ENCODE assay signal across 26 cellular contexts in genomic region chr3:121821421-121822199, GRCh38. TPM values are rescaled to one million over a fixed set of nuclear protein-coding genes. Genes with fewer than 3 reads are reported as not detected.
DNase-seq lines count a peak whose midpoint lies in the region; ATAC-seq and TF ChIP-seq lines count a peak whose summit lies in the region.
"Had no signal": no experiment of that assay in that cellular context is flagged by ENCODE, and none has a peak within 500 bp of the region (broad histone marks: within the 10 kb centered on the region; RNA-seq: fewer than 3 reads in every experiment).

No MANE protein-coding gene starts in this region.

- H3K9ac ChIP-seq in fibroblast of lung (ENCODE audit: insufficient read depth, low read length) = no peak overlapping the region

- H3K4me2 ChIP-seq in fibroblast of lung (ENCODE audit: extremely low read depth, insufficient read depth, low read length) = no peak overlapping the region
- peak overlapping the region; percentile 8 for H3K4me2 ChIP-seq in osteoblast (ENCODE audit: insufficient read depth, low read length)

- H3K36me3 ChIP-seq in fibroblast of lung (ENCODE audit: control insufficient read depth, insufficient read depth, low read length) (no peaks in the 10 kb centered on the region), osteoblast (ENCODE audit: insufficient read depth, low read length) (peaks cover 42% of the 10 kb centered on the region)

- DNase-seq in ELR (ENCODE audit: low read depth) (peak; percentile 2), amniotic epithelial cell (ENCODE audit: low read depth) (peak; percentile 26), fibroblast of lung (ENCODE audit: low read depth in 2 of 2) (peak; percentile 19 to 20), osteoblast (ENCODE audit: insufficient read length, low spot score, missing footprints) (no peak), ecto neural progenitor cell (ENCODE audit: low spot score) (no peak)
- DNase-seq in stimulated activated CD4-positive, alpha-beta T cell treated with anti-CD3 and anti-CD28 coated beads, Interleukin-12 subunit alpha, Interleukin-12 subunit beta, amount 100 ng/mL, for 4 hours = no peak
- DNase-seq: activated CD4-positive, alpha-beta T cell treated with anti-CD3 and anti-CD28 coated beads for 36 hours; activated CD8-positive, alpha-beta memory T cell treated with anti-CD3 and anti-CD28 coated beads, Interleukin-2, amount 50 U/mL, for 48 hours; activated CD8-positive, alpha-beta T cell treated with anti-CD3 and anti-CD28 coated beads for 36 hours; activated naive CD8-positive, alpha-beta T cell treated with anti-CD3 and anti-CD28 coated beads for 36 hours; CD8-positive, alpha-beta memory T cell; cerebellar nuclear complex; DMS 273 treated with DMSO at 0.1 percent for 48 hours; NCI-H146; NCI-H226; SHP77 treated with DMSO at 0.1 percent for 48 hours; sigmoid colon; stimulated activated CD4-positive, alpha-beta T cell treated with anti-CD3 and anti-CD28 coated beads, Interleukin-4, amount 100 ng/mL, for 24 hours; T1000 had no signal

- H4K20me1 ChIP-seq in fibroblast of lung (ENCODE audit: control insufficient read depth, extremely low read depth, insufficient read depth, low read length) = no peaks in the 10 kb centered on the region
- H4K20me1 ChIP-seq in osteoblast (ENCODE audit: insufficient read depth, low read length) = no peaks in the 10 kb centered on the region

- H3K9me3 ChIP-seq in fibroblast of lung (ENCODE audit: control insufficient read depth, insufficient read depth, low read depth, low read length) (no peaks in the 10 kb centered on the region), osteoblast (ENCODE audit: low read depth, low read length) (peaks cover 2% of the 10 kb centered on the region)
- H3K9me3 ChIP-seq: neutrophil, prostate gland had no signal

- H3K4me3 ChIP-seq in fibroblast of lung (replicated peaks in 1 of 4; ENCODE audit: control extremely low read depth in 1 of 4, insufficient read depth in 1 of 4, low read depth in 3 of 4, low read length in 4 of 4) (no peak overlapping the region), osteoblast (ENCODE audit: insufficient read depth, low read length) (no peak overlapping the region)
- H3K4me3 ChIP-seq: left lung, prostate gland, sigmoid colon had no signal

- TF ChIP-seq CTCF in fibroblast of lung (conservative IDR thresholded peaks at IDR 0.05 in 1 of 2, IDR thresholded peaks at IDR 0.05 in 1 of 2; ENCODE audit: low read depth in 1 of 2, low read length in 2 of 2) = no peak
- no peak for TF ChIP-seq CTCF in osteoblast (IDR thresholded peaks at IDR 0.05; ENCODE audit: extremely low read depth, low read depth, low read length)

- H3K27ac ChIP-seq in fibroblast of lung (ENCODE audit: insufficient read depth, low read length) = no peak overlapping the region
- H3K27ac ChIP-seq in osteoblast (ENCODE audit: low read depth, low read length) = no peak overlapping the region
- H3K27ac ChIP-seq: left lung, neutrophil, prostate gland, sigmoid colon, VCaP had no signal

- H3K27me3 ChIP-seq in fibroblast of lung (ENCODE audit: control insufficient read depth, insufficient read depth, low read length) (no peaks in the 10 kb centered on the region), osteoblast (ENCODE audit: insufficient read depth, low read length) (no peaks in the 10 kb centered on the region)
- H3K27me3 ChIP-seq: left lung, neutrophil, sigmoid colon had no signal

- H3K4me1 ChIP-seq in fibroblast of lung (ENCODE audit: control insufficient read depth, extremely low read depth, insufficient read depth, low read length) (no peaks in the 10 kb centered on the region), osteoblast (ENCODE audit: insufficient read depth, low read length) (no peaks in the 10 kb centered on the region)
- H3K4me1 ChIP-seq: left lung, prostate gland, sigmoid colon had no signal

- ATAC-seq in HG03469 (IDR thresholded peaks at IDR 0.05; ENCODE audit: unreplicated experiment) = no peak
- ATAC-seq in HG03108 (IDR thresholded peaks at IDR 0.05; ENCODE audit: unreplicated experiment) = no peak
- ATAC-seq: activated CD4-positive, alpha-beta T cell treated with anti-CD3 and anti-CD28 coated beads for 36 hours; activated CD8-positive, alpha-beta T cell treated with anti-CD3 and anti-CD28 coated beads for 36 hours; HepG2; left lung had no signal

- H2AFZ ChIP-seq in fibroblast of lung (ENCODE audit: low read length) = no peak overlapping the region
- H2AFZ ChIP-seq in osteoblast (ENCODE audit: low read length) = no peak overlapping the region

- H3K79me2 ChIP-seq in fibroblast of lung (ENCODE audit: control insufficient read depth, insufficient read depth, low read length) = no peaks in the 10 kb centered on the region
- peaks cover 3% of the 10 kb centered on the region for H3K79me2 ChIP-seq in osteoblast (ENCODE audit: insufficient read depth, low read length)

RNA-seq across cellular contexts. Expression of gene IQCB1, which starts 13.2 kb away (rescaled TPM):
- total RNA-seq in fibroblast of lung = 13.4 and 19.3 TPM in 2 replicates
- polyA plus RNA-seq in fibroblast of lung = 9.2 and 9.3 TPM in 2 replicates
- 6.0 and 7.4 TPM in 2 replicates for polyA plus RNA-seq in fibroblast of lung (2012)
- polyA minus RNA-seq in fibroblast of lung (ENCODE audit: low replicate concordance) = 2.5 TPM in 1 of 2 replicates, not detected in the other
- 15.9 and 16.2 TPM in 2 replicates for total RNA-seq in osteoblast

RNA-seq across cellular contexts. Expression of gene EAF2, which starts 13.4 kb away (rescaled TPM):
- total RNA-seq in fibroblast of lung = 2.1 and 2.8 TPM in 2 replicates
- polyA plus RNA-seq in fibroblast of lung = 0.52 and 1.2 TPM in 2 replicates
- 0.68 and 1.2 TPM in 2 replicates for polyA plus RNA-seq in fibroblast of lung (2012)
- not detected in 2 replicates for polyA minus RNA-seq in fibroblast of lung (ENCODE audit: low replicate concordance)
- total RNA-seq in osteoblast = 1.2 and 1.4 TPM in 2 replicates

Comparison
In these comparisons a context has a peak if more than half of its experiments do, and no peak if none do; other contexts are left out.
1. DNase-seq: peak in ELR (single experiment), amniotic epithelial cell (single experiment) and fibroblast of lung (2 of 2); none in osteoblast (single experiment), stimulated activated CD4-positive, alpha-beta T cell treated with anti-CD3 and anti-CD28 coated beads, Interleukin-12 subunit alpha, Interleukin-12 subunit beta, amount 100 ng/mL, for 4 hours (single experiment) and ecto neural progenitor cell (single experiment).